Comparison of ENCODE assay signal across 7 cellular contexts in genomic region chr12:53251477-53252348, GRCh38. TPM values are rescaled to one million over a fixed set of nuclear protein-coding genes. Genes with fewer than 3 reads are reported as not detected.
DNase-seq lines count a peak whose midpoint lies in the region; ATAC-seq and TF ChIP-seq lines count a peak whose summit lies in the region.

No MANE protein-coding gene starts in this region.

- peak; percentile 81 to 87 (median 86) for DNase-seq in NCI-H1417 (lab: John Stamatoyannopoulos, UW)
- DNase-seq in T-helper 22 cell (ENCODE audit: low read depth): peak; percentile 55
- peak; percentile 74 for DNase-seq in astrocyte of the spinal cord (ENCODE audit: low read depth, low spot score)
- no peak for DNase-seq in iPS DF 6.9 (ENCODE audit: low read depth, low spot score)
- DNase-seq in sigmoid colon: peak; percentile 91

- ATAC-seq in HG02610 (IDR thresholded peaks at IDR 0.05; ENCODE audit: unreplicated experiment): peak; percentile 72

- peak; percentile 64 to 68 for TF ChIP-seq POLR2A in sigmoid colon (IDR thresholded peaks at IDR 0.05)

- H3K4me1 ChIP-seq in iPS DF 6.9 (ENCODE audit: control insufficient read depth, insufficient read depth, low read length): 0 out of 2 replicates have a peak, but pooled peaks cover 5% of the 10 kb centered on the region
- H3K4me1 ChIP-seq in sigmoid colon: peaks cover 0 to 41% (median 27%) of the 10 kb centered on the region in 4 donors

- H3K27ac ChIP-seq in iPS DF 6.9 (ENCODE audit: low read length) (no peak overlapping the region), sigmoid colon (peak overlapping the region; percentile 95 to 97 (median 96))

- no peaks in the 10 kb centered on the region for H3K9me3 ChIP-seq in iPS DF 6.9 (ENCODE audit: control insufficient read depth, insufficient read depth, low read length)
- no peaks in the 10 kb centered on the region for H3K9me3 ChIP-seq in sigmoid colon

- no peak for TF ChIP-seq EP300 in sigmoid colon (IDR thresholded peaks at IDR 0.05)

- in situ Hi-C loops in astrocyte of the spinal cord (cut with HindIII; ENCODE audit: low sequenced_read_pairs): no loop called here

- H3K4me3 ChIP-seq in GM12875 (ENCODE audit: low read depth, low read length) (peak overlapping the region; percentile 79), astrocyte of the spinal cord (ENCODE audit: low read depth, low read length) (peak overlapping the region; percentile 86), iPS DF 6.9 (ENCODE audit: low read length) (peak overlapping the region; percentile 91), sigmoid colon (peak overlapping the region; percentile 79 to 98 (median 90))

- WGBS in iPS DF 6.9 (ENCODE audit: insufficient coverage, insufficient read length): no CpG with 5 or more reads among the region's 51 CpGs
- WGBS in sigmoid colon, 2 donors: 1% methylated on average over 51 of the region's 51 CpGs

- TF ChIP-seq CTCF in GM12875 (IDR thresholded peaks at IDR 0.05; ENCODE audit: borderline replicate concordance, insufficient read depth, low read depth, low read length): peak; percentile 40; the same call in 1 of the 2 replicates
- peak; percentile 45 for TF ChIP-seq CTCF in astrocyte of the spinal cord (IDR thresholded peaks at IDR 0.05; ENCODE audit: low read depth, low read length)
- TF ChIP-seq CTCF in sigmoid colon (IDR thresholded peaks at IDR 0.05): peak in 2 of 4 experiments; percentile 17 to 27

- H3K27me3 ChIP-seq in iPS DF 6.9 (ENCODE audit: control insufficient read depth, insufficient read depth, low read length) (no peaks in the 10 kb centered on the region), sigmoid colon (no peaks in the 10 kb centered on the region)

- intact Hi-C loops in sigmoid colon (cut with DNase I): loop anchor here (1.0 to 2.0 kb wide), 3 partner anchors 19 to 38 kb away; partner anchors contain the start of gene RARG

- peaks cover 3% of the 10 kb centered on the region; the same call in 1 of the 2 replicates for H3K36me3 ChIP-seq in iPS DF 6.9 (ENCODE audit: control insufficient read depth, insufficient read depth, low read length)
- H3K36me3 ChIP-seq in sigmoid colon: peaks cover 7 to 26% (median 8%) of the 10 kb centered on the region in 4 donors

RNA-seq across cellular contexts. Expression of gene ESPL1, which starts 16.4 kb away (rescaled TPM):
- total RNA-seq in sigmoid colon: 1 to 10 TPM in 1 of 4 donors, under 1 TPM in 3; under 0.01 to 1.9 (median 0.22) TPM
- polyA plus RNA-seq in sigmoid colon: 1 to 10 TPM; 4.2 to 7.6 (median 5.5) TPM

RNA-seq across cellular contexts. Expression of gene RARG, which starts 19.7 kb away (rescaled TPM):
- 10 to 100 TPM in 3 of 4 donors, 1 to 10 TPM in 1; 9.9 to 17.2 (median 15.4) TPM for total RNA-seq in sigmoid colon
- polyA plus RNA-seq in sigmoid colon: 10 to 100 TPM in 1 of 3 donors, 1 to 10 TPM in 2; 3.2 to 10.3 (median 6.0) TPM

RNA-seq across cellular contexts. Expression of gene PFDN5, which starts 43.6 kb away (rescaled TPM):
- 1,000 to 10,000 TPM in 2 of 4 donors, 100 to 1,000 TPM in 2; 757 to 1,153 (median 947) TPM for total RNA-seq in sigmoid colon
- polyA plus RNA-seq in sigmoid colon: 1,000 to 10,000 TPM in 1 of 3 donors, 100 to 1,000 TPM in 2; 759 to 1,604 (median 819) TPM

RNA-seq across cellular contexts. Expression of gene ITGB7, which starts 44.7 kb away (rescaled TPM):
- total RNA-seq in sigmoid colon: 1 to 10 TPM in 3 of 4 donors, under 1 TPM in 1; 0.95 to 2.9 (median 1.3) TPM
- 10 to 100 TPM in 2 of 3 donors, 1 to 10 TPM in 1; 3.6 to 19.9 (median 13.5) TPM for polyA plus RNA-seq in sigmoid colon

RNA-seq across cellular contexts. Expression of gene MYG1, which starts 47.8 kb away (rescaled TPM):
- 10 to 100 TPM; 43.5 to 55.4 (median 50.2) TPM for total RNA-seq in sigmoid colon
- 10 to 100 TPM; 26.1 to 59.6 (median 54.1) TPM for polyA plus RNA-seq in sigmoid colon
